10 cellular contexts compared by ENCODE assay signal in genomic region chr9:110141118-110141797, GRCh38.
DNase-seq lines count a peak whose midpoint lies in the region; ATAC-seq lines count a peak whose summit lies in the region.
"Had no signal": no experiment of that assay in that cellular context is flagged by ENCODE, and none has a peak within 500 bp of the region (broad histone marks: within the 10 kb centered on the region; RNA-seq: fewer than 3 reads in every experiment).

No MANE protein-coding gene starts in this region.

- no peaks in the 10 kb centered on the region for H3K27me3 ChIP-seq in ACC112 (ENCODE audit: insufficient read depth, low read length)
- H3K27me3 ChIP-seq in mesenchymal stem cell (ENCODE audit: control insufficient read depth in 1 of 2, insufficient read depth in 1 of 2, low read length in 2 of 2), result no peaks in the 10 kb centered on the region

- H2AFZ ChIP-seq in ACC112 (ENCODE audit: low read length, unreplicated experiment) (no peak overlapping the region), mesenchymal stem cell (ENCODE audit: low read depth, low read length) (no peak overlapping the region)

- no peak overlapping the region for H2AK5ac ChIP-seq in mesenchymal stem cell (ENCODE audit: low read length, severe bottlenecking)

- no peak overlapping the region for H3K4me2 ChIP-seq in mesenchymal stem cell (ENCODE audit: low read length, poor library complexity, severe bottlenecking)

- no peak overlapping the region for H3K14ac ChIP-seq in mesenchymal stem cell (ENCODE audit: low read length in 2 of 2)

- peaks cover 96% of the 10 kb centered on the region for H3K79me2 ChIP-seq in ACC112 (ENCODE audit: control insufficient read depth, insufficient read depth, low read length, unreplicated experiment)

- H2BK120ac ChIP-seq in mesenchymal stem cell (ENCODE audit: low read depth, low read length), result no peak overlapping the region

- H3K4me3 ChIP-seq in ACC112 (ENCODE audit: low read depth, low read length) (peak overlapping the region; percentile 19; the same call in 1 of the 2 replicates), mesenchymal stem cell (ENCODE audit: insufficient read depth in 1 of 2, low read depth in 1 of 2, low read length in 2 of 2) (peak overlapping the region in 1 of 2 experiments; percentile 17)

- WGBS in mesenchymal stem cell, result 59% methylated on average over 8 of the region's 9 CpGs

- H3K4me1 Mint-ChIP-seq in IgD-negative memory B cell, result peaks cover 48 to 74% (median 52%) of the 10 kb centered on the region in 3 donors

- no peaks in the 10 kb centered on the region for H3K9me3 ChIP-seq in mesenchymal stem cell (ENCODE audit: control insufficient read depth, low read length)

- peaks cover 14% of the 10 kb centered on the region for H3K36me3 Mint-ChIP-seq in IgD-negative memory B cell

- H3K23ac ChIP-seq in mesenchymal stem cell (ENCODE audit: low read length in 2 of 2), result no peak overlapping the region

- H3K27ac Mint-ChIP-seq in IgD-negative memory B cell, result peak overlapping the region in 2 of 3 donors; percentile 2 to 22
- H3K27ac Mint-ChIP-seq: CD4-positive, alpha-beta T cell had no signal

- H3K79me1 ChIP-seq in mesenchymal stem cell (replicated peaks; ENCODE audit: low read length, poor library complexity, severe bottlenecking), result peaks cover 12% of the 10 kb centered on the region

- H3K9me3 Mint-ChIP-seq in IgD-negative memory B cell, result no peaks in the 10 kb centered on the region
- H3K9me3 Mint-ChIP-seq: CD4-positive, alpha-beta T cell had no signal

- no peaks in the 10 kb centered on the region for H3K27me3 Mint-ChIP-seq in IgD-negative memory B cell
- H3K27me3 Mint-ChIP-seq: CD4-positive, alpha-beta T cell had no signal

- no peak overlapping the region for H3K4ac ChIP-seq in mesenchymal stem cell (ENCODE audit: low read depth in 1 of 2, low read length in 2 of 2)

- ATAC-seq in HG03045 (IDR thresholded peaks at IDR 0.05; ENCODE audit: unreplicated experiment) (no peak), HG03439 (IDR thresholded peaks at IDR 0.05; ENCODE audit: unreplicated experiment) (no peak)

- H3K4me3 Mint-ChIP-seq in IgD-negative memory B cell, result peak overlapping the region in 3 of 4 donors; percentile 31 to 87 (median 33)
- H3K4me3 Mint-ChIP-seq: CD4-positive, alpha-beta T cell had no signal

- H3K36me3 ChIP-seq in ACC112 (ENCODE audit: insufficient read depth, low read length) (peaks cover 42% of the 10 kb centered on the region), mesenchymal stem cell (ENCODE audit: control insufficient read depth in 1 of 2, insufficient read depth in 2 of 2, low read depth in 1 of 2, low read length in 2 of 2) (peaks cover 23 to 53% of the 10 kb centered on the region in 2 experiments)

- no peak overlapping the region for H4K8ac ChIP-seq in mesenchymal stem cell (ENCODE audit: low read length)

- H2BK5ac ChIP-seq in mesenchymal stem cell (ENCODE audit: low read depth, low read length, poor library complexity, severe bottlenecking), result no peak overlapping the region

- peak overlapping the region; percentile 98 for H3K27ac ChIP-seq in ACC112 (ENCODE audit: low read depth, low read length)
- H3K27ac ChIP-seq in mesenchymal stem cell (ENCODE audit: low read length, poor library complexity, severe bottlenecking), result peak overlapping the region; percentile 84

- peaks cover 55% of the 10 kb centered on the region for H3K4me1 ChIP-seq in ACC112 (ENCODE audit: control insufficient read depth, insufficient read depth, low read length, unreplicated experiment)
- peaks cover 18% of the 10 kb centered on the region for H3K4me1 ChIP-seq in mesenchymal stem cell (ENCODE audit: control insufficient read depth, insufficient read depth, low read depth, low read length)

- DNase-seq in dedifferentiated amniotic fluid mesenchymal stem cell (ENCODE audit: extremely low spot score), result peak; percentile 86
- DNase-seq in mesenchymal stem cell, result peak; percentile 93
- no peak for DNase-seq in retina
- no peak for DNase-seq in NCI-H2029 (lab: John Stamatoyannopoulos, UW)
- DNase-seq: CD4-positive, alpha-beta T cell; NCI-H1436 treated with DMSO at 0.1 percent for 48 hours had no signal

- H2BK12ac ChIP-seq in mesenchymal stem cell (ENCODE audit: low read length in 2 of 2), result no peak overlapping the region

- peak overlapping the region; percentile 64 for H3K9ac ChIP-seq in mesenchymal stem cell (ENCODE audit: low read length)

- H3K18ac ChIP-seq in mesenchymal stem cell (ENCODE audit: low read depth in 1 of 2, low read length in 2 of 2), result peak overlapping the region in 1 of 2 experiments; percentile 3

- H2BK15ac ChIP-seq in mesenchymal stem cell (ENCODE audit: low read depth, poor library complexity, severe bottlenecking), result no peak overlapping the region

- no peak overlapping the region for H4K91ac ChIP-seq in mesenchymal stem cell (ENCODE audit: low read length)

Comparison
In these comparisons a context has a peak if more than half of its experiments do, and no peak if none do; other contexts are left out.
1. DNase-seq: peak in dedifferentiated amniotic fluid mesenchymal stem cell (single experiment) and mesenchymal stem cell (single experiment); none in retina (single experiment) and NCI-H2029 (single experiment).